ENCODE assay signal across 9 cellular contexts in genomic region chr12:75208851-75209781, GRCh38.
DNase-seq lines count a peak whose midpoint lies in the region; ATAC-seq and TF ChIP-seq lines count a peak whose summit lies in the region.
"Had no signal": no experiment of that assay in that cellular context is flagged by ENCODE, and none has a peak within 500 bp of the region (broad histone marks: within the 10 kb centered on the region; RNA-seq: fewer than 3 reads in every experiment).

No MANE protein-coding gene starts in this region.

- H3K4me3 ChIP-seq in choroid plexus epithelial cell (ENCODE audit: low read depth, low read length), result no peak overlapping the region

- H3K36me3 Mint-ChIP-seq in nephron progenitor cell (ENCODE audit: low read depth), result no peaks in the 10 kb centered on the region

- TF ChIP-seq CTCF in choroid plexus epithelial cell (conservative IDR thresholded peaks at IDR 0.05; ENCODE audit: low read depth, low read length) (no peak), nephron progenitor cell (IDR thresholded peaks at IDR 0.05) (no peak)

- peak; percentile 25 for DNase-seq in EL
- DNase-seq in NCI-H1417 (lab: John Stamatoyannopoulos, UW), result peak; percentile 32 to 95 (median 95)
- DNase-seq in choroid plexus epithelial cell (ENCODE audit: low read depth), result peak; percentile 41
- peak; percentile 87 for DNase-seq in nephron progenitor cell

- H3K9me3 Mint-ChIP-seq in nephron progenitor cell, result peaks cover 7% of the 10 kb centered on the region

- peaks cover 80% of the 10 kb centered on the region for H3K27me3 Mint-ChIP-seq in nephron progenitor cell (ENCODE audit: low read depth, poor library complexity)

- H3K4me3 Mint-ChIP-seq in nephron progenitor cell, result peak overlapping the region; percentile 80

- no peak overlapping the region for H3K27ac Mint-ChIP-seq in nephron progenitor cell
- H3K27ac Mint-ChIP-seq: activated naive CD4-positive, alpha-beta T cell treated with anti-CD3 and anti-CD28 coated beads, Interleukin-2, amount 50 U/mL, for 72 hours had no signal

- ATAC-seq in HG02759 (IDR thresholded peaks at IDR 0.05; ENCODE audit: unreplicated experiment) (no peak), HG02571 (IDR thresholded peaks at IDR 0.05; ENCODE audit: unreplicated experiment) (no peak), GM19351 (IDR thresholded peaks at IDR 0.05; ENCODE audit: unreplicated experiment) (no peak), HG03045 (IDR thresholded peaks at IDR 0.05; ENCODE audit: unreplicated experiment) (no peak)

- H3K4me1 Mint-ChIP-seq in nephron progenitor cell, result peaks cover 15% of the 10 kb centered on the region

Comparison
In these comparisons a context has a peak if more than half of its experiments do, and no peak if none do; other contexts are left out.
1. DNase-seq: peak in every context shown above with its lines; median percentile 95 in NCI-H1417; 87 in nephron progenitor cell; 41 in choroid plexus epithelial cell; 25 in EL.